In genomic region chr1:96598416-96599168, GRCh38 we compare ENCODE assay signal across 17 cellular contexts.
DNase-seq lines count a peak whose midpoint lies in the region; ATAC-seq, FAIRE-seq and TF ChIP-seq lines count a peak whose summit lies in the region.
"Had no signal": no experiment of that assay in that cellular context is flagged by ENCODE, and none has a peak within 500 bp of the region (broad histone marks: within the 10 kb centered on the region; RNA-seq: fewer than 3 reads in every experiment).

No MANE protein-coding gene starts in this region.

- H3K4me1 ChIP-seq in adrenal gland (replicated peaks in 1 of 2) = no peaks in the 10 kb centered on the region
- no peaks in the 10 kb centered on the region for H3K4me1 ChIP-seq in pancreas
- H3K4me1 ChIP-seq: heart right ventricle, left lung, upper lobe of left lung had no signal

- H3K27me3 ChIP-seq in adrenal gland = no peaks in the 10 kb centered on the region
- no peaks in the 10 kb centered on the region for H3K27me3 ChIP-seq in pancreas
- H3K27me3 ChIP-seq: heart right ventricle, left lung, upper lobe of left lung had no signal

- H3K9me3 ChIP-seq in adrenal gland (replicated peaks in 1 of 3) = no peaks in the 10 kb centered on the region
- no peaks in the 10 kb centered on the region for H3K9me3 ChIP-seq in pancreas
- H3K9me3 ChIP-seq: heart right ventricle, left lung, upper lobe of left lung had no signal

- no peak for TF ChIP-seq POLR2A in adrenal gland (IDR thresholded peaks at IDR 0.05)

- WGBS in adrenal gland, 4 donors = 63 to 64% (median 64%) methylated on average over 4 of the region's 4 CpGs
- 45 to 51% methylated on average over 4 of the region's 4 CpGs for WGBS in pancreas, 2 donors

- no peaks in the 10 kb centered on the region for H3K36me3 ChIP-seq in adrenal gland (replicated peaks in 1 of 2)
- no peaks in the 10 kb centered on the region for H3K36me3 ChIP-seq in pancreas
- H3K36me3 ChIP-seq: heart right ventricle, left lung, upper lobe of left lung had no signal

- intact Hi-C loops in sciatic nerve (cut with DNase I) (no loop called here), adrenal gland (cut with DNase I) (no loop called here), pancreas (cut with DNase I) (no loop called here)

- DNase-seq in GM03348 (ENCODE audit: low spot score) = peak; percentile 22
- peak; percentile 12 for DNase-seq in kidney tubule cell (ENCODE audit: low spot score)
- no peak for DNase-seq in sciatic nerve (ENCODE audit: low spot score)
- DNase-seq in NCI-H2227 (lab: John Stamatoyannopoulos, UW; ENCODE audit: unreplicated experiment) = no peak
- no peak for DNase-seq in adrenal gland
- DNase-seq in ACHN = no peak
- DNase-seq in pancreas = no peak
- DNase-seq: activated B cell treated with CpG ODN at 0.5 μM for 24 hours; activated CD8-positive, alpha-beta memory T cell treated with anti-CD3 and anti-CD28 coated beads, Interleukin-2, amount 50 U/mL, for 4 hours; AML-193; DMS53; effector CD4-positive, alpha-beta T cell; heart right ventricle; left lung; MV-4-11; upper lobe of left lung had no signal

- peak overlapping the region; percentile 98 for H3K27ac ChIP-seq in cingulate gyrus (ENCODE audit: low read depth, low read length)
- no peak overlapping the region for H3K27ac ChIP-seq in adrenal gland
- no peak overlapping the region for H3K27ac ChIP-seq in pancreas
- H3K27ac ChIP-seq: heart right ventricle, left lung, upper lobe of left lung had no signal

- no peak overlapping the region for H3K4me3 ChIP-seq in adrenal gland
- H3K4me3 ChIP-seq in pancreas = no peak overlapping the region
- H3K4me3 ChIP-seq: heart right ventricle, left lung, upper lobe of left lung had no signal

- in situ Hi-C loops in ACHN (cut with HindIII; ENCODE audit: low pct_ligation_motif_present, low pct_unique_long_range_greater_than_20kb, low sequenced_read_pairs) = no loop called here

- no peak for FAIRE-seq in pancreas (lab: Jason Lieb, UNC)

- ATAC-seq in sciatic nerve = peak; percentile 76
- ATAC-seq in pancreas = no peak
- ATAC-seq: heart right ventricle, left lung had no signal

- TF ChIP-seq CTCF in adrenal gland (IDR thresholded peaks at IDR 0.05) = no peak
- no peak for TF ChIP-seq CTCF in pancreas (IDR thresholded peaks at IDR 0.05)

Comparison
In these comparisons a context has a peak if more than half of its experiments do, and no peak if none do; other contexts are left out.
1. DNase-seq: peak in GM03348 (single experiment) and kidney tubule cell (single experiment); none in sciatic nerve (single experiment), NCI-H2227 (single experiment), adrenal gland (0 of 7), ACHN (single experiment) and pancreas (0 of 6).